In genomic region chr2:67341012-67341318, GRCh38 we compare ENCODE assay signal across 8 cellular contexts.
"Had no signal": no experiment of that assay in that cellular context is flagged by ENCODE, and none has a peak within 500 bp of the region (broad histone marks: within the 10 kb centered on the region; RNA-seq: fewer than 3 reads in every experiment).

No MANE protein-coding gene starts in this region.

- H3K4me3 ChIP-seq: GM23248, HAP-1 had no signal

- H3K4me1 ChIP-seq: HAP-1 had no signal

- H3K9me3 ChIP-seq: HAP-1 had no signal

- H3K27ac Mint-ChIP-seq: HFFc6 had no signal

- H3K4me3 Mint-ChIP-seq: H9, HFFc6 had no signal

- ATAC-seq: HCT116 had no signal

- H3K9me3 Mint-ChIP-seq: HFFc6 had no signal

- H2AFZ ChIP-seq: GM23248 had no signal

- H3K27ac ChIP-seq: GM23248 had no signal

- H3K36me3 ChIP-seq: HAP-1 had no signal

- DNase-seq: GM23248, GOT3, H7, HCEC 1CT, HFFc6 had no signal
